13 cellular contexts compared by ENCODE assay signal in genomic region chr3:17974206-17974841, GRCh38.
DNase-seq lines count a peak whose midpoint lies in the region; TF ChIP-seq lines count a peak whose summit lies in the region.
"Had no signal": no experiment of that assay in that cellular context is flagged by ENCODE, and none has a peak within 500 bp of the region (broad histone marks: within the 10 kb centered on the region; RNA-seq: fewer than 3 reads in every experiment).

No MANE protein-coding gene starts in this region.

- H3K9me3 ChIP-seq in hepatocyte (ENCODE audit: low read depth): no peaks in the 10 kb centered on the region
- no peaks in the 10 kb centered on the region for H3K9me3 ChIP-seq in Peyer's patch

- peaks cover 26% of the 10 kb centered on the region for H3K4me1 Mint-ChIP-seq in HFFc6 (ENCODE audit: low read depth)
- H3K4me1 Mint-ChIP-seq in activated CD4-positive, alpha-beta T cell treated with anti-CD3 and anti-CD28 coated beads, Interleukin-2, amount 10 ng/mL, durations not matched to agents 7 days and 5 days: no peaks in the 10 kb centered on the region
- H3K4me1 Mint-ChIP-seq: activated CD4-positive, alpha-beta memory T cell treated with anti-CD3 and anti-CD28 coated beads, Interleukin-2, amount 10 ng/mL, durations not matched to agents 7 days and 5 days; B cell had no signal

- H2AFZ ChIP-seq in hepatocyte: no peak overlapping the region

- H3K4me2 ChIP-seq in hepatocyte: peak overlapping the region; percentile 66

- WGBS in hepatocyte (ENCODE audit: low lambda C conversion rate, missing lambda C conversion rate): 100% methylated on average over 1 of the region's 1 CpG

- DNase-seq in AG08395 (ENCODE audit: low spot score) (peak; percentile 6), HFFc6 (no peak), SK-N-DZ (ENCODE audit: low spot score) (peak; percentile 46), hepatocyte (ENCODE audit: low spot score) (no peak), NCI-H1048 (lab: John Stamatoyannopoulos, UW) (no peak), Peyer's patch (no peak), DMS 273 treated with DMSO at 0.1 percent for 48 hours (lab: John Stamatoyannopoulos, UW) (no peak)
- DNase-seq in activated CD4-positive, alpha-beta T cell treated with anti-CD3 and anti-CD28 coated beads, Interleukin-2, amount 10 ng/mL, durations not matched to agents 7 days and 5 days: no peak
- DNase-seq: activated CD4-positive, alpha-beta memory T cell treated with anti-CD3 and anti-CD28 coated beads, Interleukin-2, amount 10 ng/mL, durations not matched to agents 7 days and 5 days; activated effector memory CD4-positive, alpha-beta T cell treated with Interleukin-2 at 50 U/mL for 16 hours; kidney; stimulated activated CD4-positive, alpha-beta T cell treated with anti-CD3 and anti-CD28 coated beads, Interleukin-2, amount 100 ng/mL, for 24 hours had no signal

- H3K4me3 ChIP-seq in hepatocyte: no peak overlapping the region
- no peak overlapping the region for H3K4me3 ChIP-seq in Peyer's patch

- H4K20me1 ChIP-seq in hepatocyte (ENCODE audit: insufficient read depth, poor library complexity, severe bottlenecking): no peaks in the 10 kb centered on the region

- H3K27ac ChIP-seq in hepatocyte (peak overlapping the region; percentile 24), Peyer's patch (no peak overlapping the region)

- TF ChIP-seq CTCF in HFFc6 (IDR thresholded peaks at IDR 0.05) (peak; percentile 43; the same call in 1 of the 2 replicates), hepatocyte (IDR thresholded peaks at IDR 0.05; ENCODE audit: poor library complexity) (peak; percentile 37), Peyer's patch (IDR thresholded peaks at IDR 0.05) (no peak)

- H3K9me2 ChIP-seq in hepatocyte (replicated peaks; ENCODE audit: insufficient read depth): no peaks in the 10 kb centered on the region

- no peaks in the 10 kb centered on the region for H3K36me3 ChIP-seq in hepatocyte (replicated peaks; ENCODE audit: insufficient read depth, low read depth)
- H3K36me3 ChIP-seq in Peyer's patch: no peaks in the 10 kb centered on the region

- H3K27me3 Mint-ChIP-seq in HFFc6 (ENCODE audit: insufficient read depth): peaks cover 1% of the 10 kb centered on the region; the same call in 1 of the 2 replicates
- H3K27me3 Mint-ChIP-seq in activated CD4-positive, alpha-beta T cell treated with anti-CD3 and anti-CD28 coated beads, Interleukin-2, amount 10 ng/mL, durations not matched to agents 7 days and 5 days: peaks cover 3% of the 10 kb centered on the region

- no peak overlapping the region for H3K4me3 Mint-ChIP-seq in HFFc6
- H3K4me3 Mint-ChIP-seq in activated CD4-positive, alpha-beta T cell treated with anti-CD3 and anti-CD28 coated beads, Interleukin-2, amount 10 ng/mL, durations not matched to agents 7 days and 5 days: no peak overlapping the region
- H3K4me3 Mint-ChIP-seq: activated CD4-positive, alpha-beta memory T cell treated with anti-CD3 and anti-CD28 coated beads, Interleukin-2, amount 10 ng/mL, durations not matched to agents 7 days and 5 days; B cell had no signal

- no peak for TF ChIP-seq POLR2A in Peyer's patch (IDR thresholded peaks at IDR 0.05)

- no peaks in the 10 kb centered on the region for H3K79me2 ChIP-seq in hepatocyte

- CTCF ChIA-PET in activated CD4-positive, alpha-beta T cell treated with anti-CD3 and anti-CD28 coated beads, Interleukin-2, amount 10 ng/mL, durations not matched to agents 7 days and 5 days (lab: Charles Lee): interaction anchor here (0.7 kb wide), 1 partner anchor 789 kb away, joined by 3 read pairs; no protein-coding TSS in a partner anchor

- no peaks in the 10 kb centered on the region for H3K27me3 ChIP-seq in hepatocyte
- H3K27me3 ChIP-seq in Peyer's patch: no peaks in the 10 kb centered on the region

- no peaks in the 10 kb centered on the region for H3K36me3 Mint-ChIP-seq in HFFc6 (ENCODE audit: low read depth)
- H3K36me3 Mint-ChIP-seq in activated CD4-positive, alpha-beta T cell treated with anti-CD3 and anti-CD28 coated beads, Interleukin-2, amount 10 ng/mL, durations not matched to agents 7 days and 5 days (ENCODE audit: low read depth): no peaks in the 10 kb centered on the region

- H3K27ac Mint-ChIP-seq in HFFc6: no peak overlapping the region
- no peak overlapping the region for H3K27ac Mint-ChIP-seq in activated CD4-positive, alpha-beta T cell treated with anti-CD3 and anti-CD28 coated beads, Interleukin-2, amount 10 ng/mL, durations not matched to agents 7 days and 5 days
- H3K27ac Mint-ChIP-seq: activated CD4-positive, alpha-beta memory T cell treated with anti-CD3 and anti-CD28 coated beads, Interleukin-2, amount 10 ng/mL, durations not matched to agents 7 days and 5 days; B cell had no signal

- POLR2A ChIA-PET in activated CD4-positive, alpha-beta T cell treated with anti-CD3 and anti-CD28 coated beads, Interleukin-2, amount 10 ng/mL, durations not matched to agents 7 days and 5 days (lab: Charles Lee): interaction anchor here (0.6 kb wide), 1 partner anchor 30 kb away, joined by 3 read pairs; no protein-coding TSS in a partner anchor

- no peaks in the 10 kb centered on the region for H3K9me3 Mint-ChIP-seq in HFFc6
- H3K9me3 Mint-ChIP-seq in activated CD4-positive, alpha-beta T cell treated with anti-CD3 and anti-CD28 coated beads, Interleukin-2, amount 10 ng/mL, durations not matched to agents 7 days and 5 days: no peaks in the 10 kb centered on the region
- H3K9me3 Mint-ChIP-seq: activated CD4-positive, alpha-beta memory T cell treated with anti-CD3 and anti-CD28 coated beads, Interleukin-2, amount 10 ng/mL, durations not matched to agents 7 days and 5 days had no signal

- H3K4me1 ChIP-seq in hepatocyte (ENCODE audit: insufficient read depth): peaks cover 14% of the 10 kb centered on the region
- no peaks in the 10 kb centered on the region for H3K4me1 ChIP-seq in Peyer's patch

Comparison
In these comparisons a context has a peak if more than half of its experiments do, and no peak if none do; other contexts are left out.
1. DNase-seq: peak in AG08395 (single experiment) and SK-N-DZ (single experiment); none in HFFc6 (single experiment), hepatocyte (single experiment), NCI-H1048 (single experiment), Peyer's patch (0 of 3), DMS 273 treated with DMSO at 0.1 percent for 48 hours (single experiment) and activated CD4-positive, alpha-beta T cell treated with anti-CD3 and anti-CD28 coated beads, Interleukin-2, amount 10 ng/mL, durations not matched to agents 7 days and 5 days (single experiment).
2. CTCF ChIP-seq: peak in HFFc6 (single experiment) and hepatocyte (single experiment); none in Peyer's patch (0 of 6).